Comparison of ENCODE assay signal across 21 cellular contexts in genomic region chr9:113369583-113370140, GRCh38. TPM values are rescaled to one million over a fixed set of nuclear protein-coding genes. Genes with fewer than 3 reads are reported as not detected.
DNase-seq lines count a peak whose midpoint lies in the region; ATAC-seq and TF ChIP-seq lines count a peak whose summit lies in the region.
"Had no signal": no experiment of that assay in that cellular context is flagged by ENCODE, and none has a peak within 500 bp of the region (broad histone marks: within the 10 kb centered on the region; RNA-seq: fewer than 3 reads in every experiment).

No MANE protein-coding gene starts in this region.

- peak; percentile 49 for DNase-seq in left ventricle myocardium superior
- no peak for DNase-seq in right atrium auricular region (ENCODE audit: low spot score)
- DNase-seq in left lobe of liver (ENCODE audit: low spot score), result peak; percentile 95
- DNase-seq in neuronal stem cell (ENCODE audit: low spot score), result no peak
- DNase-seq in MV-4-11 (lab: John Stamatoyannopoulos, UW), result no peak
- no peak for DNase-seq in cerebellum (ENCODE audit: low spot score)
- DNase-seq: Calu3; CD8-positive, alpha-beta T cell; EL; GOT3; NCI-H1417 treated with DMSO at 0.1 percent for 48 hours; NCI-H187 treated with DMSO at 0.1 percent for 48 hours; NCI-H526 treated with DMSO at 0.1 percent for 48 hours; NK-92 treated with Interleukin-12 subunit alpha and Interleukin-12 subunit beta, amount 100 ng/mL, for 24 hours; Peyer's patch had no signal

- H4K91ac ChIP-seq in neuronal stem cell (ENCODE audit: low read depth, low read length, poor library complexity), result no peak overlapping the region

- no CpG with 5 or more reads among the region's 19 CpGs for WGBS in neuronal stem cell (ENCODE audit: extremely low coverage in 2 of 2, insufficient read length in 2 of 2, insufficient replicate concordance in 1 of 2), 2 donors

- peak overlapping the region; percentile 46 for H2AFZ ChIP-seq in neuronal stem cell (ENCODE audit: low read length)

- peak overlapping the region; percentile 6 for H2AK5ac ChIP-seq in neuronal stem cell (ENCODE audit: low read depth, low read length)

- H3K14ac ChIP-seq in neuronal stem cell (ENCODE audit: low read length), result no peak overlapping the region

- TF ChIP-seq CTCF in right atrium auricular region (IDR thresholded peaks at IDR 0.05), result no peak

- H3K27ac ChIP-seq in right atrium auricular region (no peak overlapping the region), neuronal stem cell (replicated peaks; ENCODE audit: low read length) (no peak overlapping the region)
- H3K27ac ChIP-seq: BLaER1, KMS-11, Peyer's patch had no signal

- H3K27me3 ChIP-seq in right atrium auricular region (peaks cover 0 to 1% of the 10 kb centered on the region in 2 donors), neuronal stem cell (ENCODE audit: control insufficient read depth in 3 of 3, insufficient read depth in 3 of 3, low read depth in 1 of 3, low read length in 3 of 3) (peaks cover 0 to 19% (median 0%) of the 10 kb centered on the region in 3 experiments)
- H3K27me3 ChIP-seq: BLaER1, Peyer's patch had no signal

- H3K4ac ChIP-seq in neuronal stem cell (ENCODE audit: low read length), result no peak overlapping the region

- no peak overlapping the region for H3K23ac ChIP-seq in neuronal stem cell (ENCODE audit: low read depth, low read length, poor library complexity)

- H3K4me3 ChIP-seq in right atrium auricular region (no peak overlapping the region), neuronal stem cell (ENCODE audit: low read length in 2 of 2) (no peak overlapping the region)
- H3K4me3 ChIP-seq: BLaER1, GM12878, Peyer's patch had no signal

- H2BK120ac ChIP-seq in neuronal stem cell (ENCODE audit: low read depth, low read length), result no peak overlapping the region

- no peak overlapping the region for H2BK12ac ChIP-seq in neuronal stem cell (ENCODE audit: low read length)

- no peak overlapping the region for H2BK5ac ChIP-seq in neuronal stem cell (ENCODE audit: low read length)

- no peak overlapping the region for H3K18ac ChIP-seq in neuronal stem cell (ENCODE audit: low read length)

- H3K36me3 ChIP-seq in right atrium auricular region (peaks cover 12% of the 10 kb centered on the region), neuronal stem cell (replicated peaks in 1 of 2; ENCODE audit: control insufficient read depth in 2 of 2, insufficient read depth in 2 of 2, low read length in 2 of 2) (peaks cover 11 to 16% of the 10 kb centered on the region in 2 donors)

- no peak overlapping the region for H3K9ac ChIP-seq in neuronal stem cell (ENCODE audit: low read depth, low read length, poor library complexity)
- H3K9ac ChIP-seq: BLaER1, KMS-11 had no signal

- H4K8ac ChIP-seq in neuronal stem cell (ENCODE audit: low read depth, low read length), result no peak overlapping the region

- intact Hi-C loops in left ventricle myocardium superior (cut with micrococcal nuclease), result no loop called here

- ATAC-seq in left ventricle myocardium superior, result peak; percentile 64
- ATAC-seq in left lobe of liver, result peak; percentile 89
- no peak for ATAC-seq in HG02884 (IDR thresholded peaks at IDR 0.05; ENCODE audit: unreplicated experiment)
- ATAC-seq in GM21619 (IDR thresholded peaks at IDR 0.05; ENCODE audit: unreplicated experiment), result no peak
- ATAC-seq: CD8-positive, alpha-beta T cell; GM12878 had no signal

- H3K4me1 ChIP-seq in right atrium auricular region (no peaks in the 10 kb centered on the region), neuronal stem cell (ENCODE audit: control insufficient read depth in 2 of 2, insufficient read depth in 1 of 2, low read depth in 1 of 2, low read length in 2 of 2) (peaks cover 0 to 4% of the 10 kb centered on the region in 2 donors)

- H3K9me3 ChIP-seq in right atrium auricular region, result no peaks in the 10 kb centered on the region
- H3K9me3 ChIP-seq in neuronal stem cell (replicated peaks in 1 of 2; ENCODE audit: control insufficient read depth in 2 of 2, insufficient read depth in 1 of 2, low read depth in 1 of 2, low read length in 2 of 2), result no peaks in the 10 kb centered on the region
- H3K9me3 ChIP-seq: BLaER1, Peyer's patch had no signal

- H2BK15ac ChIP-seq in neuronal stem cell (ENCODE audit: low read length), result no peak overlapping the region

- no peak overlapping the region for H3K4me2 ChIP-seq in neuronal stem cell (ENCODE audit: insufficient read depth, low read length, poor library complexity, severe bottlenecking)
- H3K4me2 ChIP-seq: BLaER1, KMS-11 had no signal

- H3K79me1 ChIP-seq in neuronal stem cell (ENCODE audit: low read depth, low read length), result no peaks in the 10 kb centered on the region

RNA-seq across cellular contexts. Expression of gene HDHD3, which starts 7.1 kb away (rescaled TPM):
- total RNA-seq in left ventricle myocardium superior (9.9 TPM), right atrium auricular region (10 to 100 TPM; 20.0 to 25.6 TPM), left lobe of liver (76.9 TPM), cerebellum (5.7 TPM)
- polyA plus RNA-seq in neuronal stem cell (2013, experiment 1 of 2), result 10.3 TPM
- polyA plus RNA-seq in neuronal stem cell (2013, experiment 2 of 2), result 10.2 TPM

RNA-seq across cellular contexts. Expression of gene BSPRY, which starts 20.3 kb away (rescaled TPM):
- 0.37 TPM for total RNA-seq in left ventricle myocardium superior
- total RNA-seq in right atrium auricular region, result 1 to 10 TPM in 1 of 2 donors, under 1 TPM in 1; 0.48 to 3.8 TPM
- total RNA-seq in left lobe of liver, result 0.33 TPM
- polyA plus RNA-seq in neuronal stem cell (2013, experiment 1 of 2), result 0.01 TPM
- 0.01 TPM for polyA plus RNA-seq in neuronal stem cell (2013, experiment 2 of 2)
- 0.18 TPM for total RNA-seq in cerebellum
- total RNA-seq: A673; CD8-positive, alpha-beta T cell had no signal

RNA-seq across cellular contexts. Expression of gene WDR31, which starts 29.6 kb away (rescaled TPM):
- total RNA-seq in left ventricle myocardium superior (12.9 TPM), right atrium auricular region (1 to 10 TPM; 2.3 to 4.6 TPM), left lobe of liver (3.0 TPM), cerebellum (2.4 TPM)
- polyA plus RNA-seq in neuronal stem cell (2013, experiment 1 of 2), result 2.3 TPM
- polyA plus RNA-seq in neuronal stem cell (2013, experiment 2 of 2), result 2.4 TPM

RNA-seq across cellular contexts. Expression of gene ALAD, which starts 31.4 kb away (rescaled TPM):
- 117 TPM for total RNA-seq in left ventricle myocardium superior
- total RNA-seq in right atrium auricular region, result 10 to 100 TPM; 16.2 to 17.8 TPM
- total RNA-seq in left lobe of liver, result 152 TPM
- polyA plus RNA-seq in neuronal stem cell (2013, experiment 1 of 2), result 18.9 TPM
- polyA plus RNA-seq in neuronal stem cell (2013, experiment 2 of 2), result 19.3 TPM
- total RNA-seq in cerebellum, result 17.1 TPM

RNA-seq across cellular contexts. Expression of gene POLE3, which starts 40.8 kb away (rescaled TPM):
- total RNA-seq in left ventricle myocardium superior, result 25.1 TPM
- total RNA-seq in right atrium auricular region, result 10 to 100 TPM; 17.9 to 21.5 TPM
- 14.3 TPM for total RNA-seq in left lobe of liver
- polyA plus RNA-seq in neuronal stem cell (2013, experiment 1 of 2), result 53.9 TPM
- 53.4 TPM for polyA plus RNA-seq in neuronal stem cell (2013, experiment 2 of 2)
- 28.4 TPM for total RNA-seq in cerebellum

Comparison
In these comparisons a context has a peak if more than half of its experiments do, and no peak if none do; other contexts are left out.
1. DNase-seq: peak in left ventricle myocardium superior (single experiment) and left lobe of liver (single experiment); none in right atrium auricular region (single experiment), neuronal stem cell (single experiment), MV-4-11 (single experiment) and cerebellum (single experiment).
2. ATAC-seq: peak in left ventricle myocardium superior (single experiment) and left lobe of liver (single experiment); none in HG02884 (single experiment) and GM21619 (single experiment).